In genomic region chr17:76612977-76613851, GRCh38 we compare ENCODE assay signal across 17 cellular contexts. TPM values are rescaled to one million over a fixed set of nuclear protein-coding genes. Genes with fewer than 3 reads are reported as not detected.
DNase-seq lines count a peak whose midpoint lies in the region; ATAC-seq and TF ChIP-seq lines count a peak whose summit lies in the region.
"Had no signal": no experiment of that assay in that cellular context is flagged by ENCODE, and none has a peak within 500 bp of the region (broad histone marks: within the 10 kb centered on the region; RNA-seq: fewer than 3 reads in every experiment).

No MANE protein-coding gene starts in this region.

- H3K36me3 ChIP-seq in smooth muscle cell (ENCODE audit: low read depth) = no peaks in the 10 kb centered on the region

- no peak overlapping the region for H3K9ac ChIP-seq in smooth muscle cell (ENCODE audit: low read depth)

- no peaks in the 10 kb centered on the region for H3K4me1 ChIP-seq in smooth muscle cell (ENCODE audit: low read depth)

- H3K4me3 ChIP-seq in smooth muscle cell = no peak overlapping the region

- H3K4me2 ChIP-seq in smooth muscle cell = peak overlapping the region; percentile 29

- H3K9me3 ChIP-seq in smooth muscle cell (replicated peaks; ENCODE audit: low read depth) = no peaks in the 10 kb centered on the region

- no peaks in the 10 kb centered on the region for H3F3A ChIP-seq in smooth muscle cell (ENCODE audit: low read depth)

- H3K79me2 ChIP-seq in smooth muscle cell (ENCODE audit: low read depth) = no peaks in the 10 kb centered on the region

- no peak overlapping the region for H3K27ac ChIP-seq in smooth muscle cell (ENCODE audit: low read depth)

- ATAC-seq in HG03520 (IDR thresholded peaks at IDR 0.05; ENCODE audit: unreplicated experiment) (no peak), GM21737 (IDR thresholded peaks at IDR 0.05; ENCODE audit: unreplicated experiment) (no peak)
- ATAC-seq: sciatic nerve had no signal

- H2AFZ ChIP-seq in smooth muscle cell (ENCODE audit: low read depth) = no peak overlapping the region

- WGBS in smooth muscle cell (ENCODE audit: low lambda C conversion rate) = 74% methylated on average over 17 of the region's 17 CpGs

- TF ChIP-seq CTCF in smooth muscle cell (IDR thresholded peaks at IDR 0.05; ENCODE audit: borderline replicate concordance, insufficient read depth, poor library complexity, severe bottlenecking) = no peak

- H3K27me3 ChIP-seq in smooth muscle cell (ENCODE audit: low read depth) = no peaks in the 10 kb centered on the region

- DNase-seq in NOMO-1 (lab: John Stamatoyannopoulos, UW; ENCODE audit: unreplicated experiment in 2 of 2) (peak; percentile 11 to 26), NOMO-1 treated with DMSO at 0.1 percent for 48 hours (lab: John Stamatoyannopoulos, UW; ENCODE audit: unreplicated experiment) (no peak), SK-N-DZ (ENCODE audit: low spot score) (peak; percentile 91), iPS DF 4.7 (ENCODE audit: extremely low read depth, low spot score) (peak; percentile 78), smooth muscle cell (lab: John Stamatoyannopoulos, UW; ENCODE audit: unreplicated experiment) (no peak), hypothalamus (lab: John Stamatoyannopoulos, UW) (no peak)
- DNase-seq: amygdala; DND-41; effector memory CD4-positive, alpha-beta T cell; head of caudate nucleus; NCI-H1417 treated with DMSO at 0.1 percent for 48 hours; T1000 had no signal

- no peaks in the 10 kb centered on the region for H4K20me1 ChIP-seq in smooth muscle cell (ENCODE audit: low read depth)

RNA-seq across cellular contexts. Expression of gene ST6GALNAC2, which starts 27.6 kb away (rescaled TPM):
- not detected in 2 replicates for polyA plus RNA-seq in SK-N-DZ (2014; cell fraction: cytosol; rRNA removed)
- polyA plus RNA-seq in SK-N-DZ (2014; cell fraction: nucleus; rRNA removed) = not detected in 2 replicates
- total RNA-seq in smooth muscle cell = 6.9 and 9.9 TPM in 2 replicates
- polyA plus RNA-seq in smooth muscle cell = 1.2 and 13.2 TPM in 2 replicates
- total RNA-seq: OCI-LY7, temporal lobe had no signal

RNA-seq across cellular contexts. Expression of gene ST6GALNAC1, which starts 30.3 kb away (rescaled TPM):
- polyA plus RNA-seq in SK-N-DZ (2014; cell fraction: cytosol; rRNA removed) = not detected in 2 replicates
- not detected in 2 replicates for polyA plus RNA-seq in SK-N-DZ (2014; cell fraction: nucleus; rRNA removed)
- total RNA-seq in smooth muscle cell = not detected in 2 replicates
- not detected in 2 replicates for polyA plus RNA-seq in smooth muscle cell
- total RNA-seq: OCI-LY7 had no signal

Comparison
In these comparisons a context has a peak if more than half of its experiments do, and no peak if none do; other contexts are left out.
1. DNase-seq: peak in NOMO-1 (2 of 2), SK-N-DZ (single experiment) and iPS DF 4.7 (single experiment); none in NOMO-1 treated with DMSO at 0.1 percent for 48 hours (single experiment), smooth muscle cell (single experiment) and hypothalamus (0 of 51).